Comparison of ENCODE assay signal across 20 cellular contexts in the genomic region with DNA sequence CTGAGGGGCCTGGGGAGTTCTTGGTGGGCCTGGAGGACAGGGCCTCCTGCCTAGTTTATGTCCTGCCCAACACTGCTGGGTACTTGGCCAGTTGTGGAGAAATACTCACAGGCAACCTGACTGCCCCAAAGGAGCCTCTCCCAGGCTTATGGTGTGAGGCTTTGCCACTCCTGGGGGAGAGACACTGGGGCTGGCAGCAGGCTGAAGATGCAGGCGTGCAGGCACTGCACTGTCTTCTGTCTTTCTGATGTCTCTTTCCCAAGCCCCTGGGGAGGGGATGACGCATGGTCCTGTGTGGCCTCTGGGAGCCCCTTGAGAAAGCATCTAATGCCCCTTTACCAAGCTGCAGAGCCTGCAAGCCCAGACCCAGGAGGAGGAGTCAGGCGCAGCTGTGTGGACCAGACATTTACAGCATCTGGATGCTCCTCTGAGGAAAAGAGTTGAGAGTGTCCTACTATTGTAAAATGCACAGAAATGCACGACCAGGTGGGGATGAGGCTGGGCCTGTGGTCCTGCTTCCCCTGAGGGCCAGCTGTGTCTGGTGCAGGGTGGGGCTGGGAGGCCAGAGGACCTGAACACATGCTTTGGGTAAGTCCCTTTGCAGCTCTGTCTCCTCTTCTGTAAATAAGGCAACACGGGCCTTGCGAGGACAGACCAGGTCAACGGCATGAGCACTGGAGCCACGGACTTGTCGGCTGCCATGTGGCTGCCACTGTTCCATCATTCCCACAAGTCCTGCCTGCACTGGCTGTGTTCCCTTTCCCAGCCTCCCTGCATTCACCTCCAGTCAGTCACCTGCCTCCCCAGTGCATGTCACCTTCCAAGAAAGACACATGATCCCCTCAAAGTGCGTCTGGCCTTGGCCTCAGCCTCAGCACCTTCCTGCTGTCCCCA. TPM values are rescaled to one million over a fixed set of nuclear protein-coding genes. Genes with fewer than 3 reads are reported as not detected.
A peak's percentile ranks its signal among the peaks of the same experiment; 100 is the strongest.
DNase-seq lines count a peak whose midpoint lies in the region; ATAC-seq and TF ChIP-seq lines count a peak whose summit lies in the region.
"Had no signal": no experiment of that assay in that cellular context is flagged by ENCODE, and none has a peak within 500 bp of the region (broad histone marks: within the 10 kb centered on the region; RNA-seq: fewer than 3 reads in every experiment).

No MANE protein-coding gene starts in this region.

- H2BK12ac ChIP-seq in neuronal stem cell (ENCODE audit: low read length), result no peak overlapping the region

- H3K4me1 ChIP-seq in neuronal stem cell (ENCODE audit: control insufficient read depth in 2 of 2, insufficient read depth in 1 of 2, low read depth in 1 of 2, low read length in 2 of 2) (no peaks in the 10 kb centered on the region), upper lobe of left lung (no peaks in the 10 kb centered on the region)
- H3K4me1 ChIP-seq: A549 had no signal

- peaks cover 11% of the 10 kb centered on the region for H3K9me3 Mint-ChIP-seq in chondrocyte (ENCODE audit: low read depth)
- H3K9me3 Mint-ChIP-seq in T-helper 2 cell treated with Interferon-gamma antibody and Interleukin-4, amounts not matched to agents 5 μg/mL and 100 μg/mL, for 36 hours, result peaks cover 10% of the 10 kb centered on the region

- H3K4me3 ChIP-seq in neuronal stem cell (ENCODE audit: low read length in 2 of 2) (no peak overlapping the region), upper lobe of left lung (no peak overlapping the region)
- H3K4me3 ChIP-seq: A549, GM23248 had no signal

- no peak overlapping the region for H2BK15ac ChIP-seq in neuronal stem cell (ENCODE audit: low read length)

- peaks cover 21% of the 10 kb centered on the region for H3K27me3 Mint-ChIP-seq in chondrocyte (ENCODE audit: low read depth)
- H3K27me3 Mint-ChIP-seq in T-helper 2 cell treated with Interferon-gamma antibody and Interleukin-4, amounts not matched to agents 5 μg/mL and 100 μg/mL, for 36 hours (ENCODE audit: low read depth), result peaks cover 10% of the 10 kb centered on the region

- no peak overlapping the region for H2BK5ac ChIP-seq in neuronal stem cell (ENCODE audit: low read length)

- H4K91ac ChIP-seq in neuronal stem cell (ENCODE audit: low read depth, low read length, poor library complexity), result no peak overlapping the region

- peak overlapping the region; percentile 61 for H3K9ac ChIP-seq in neuronal stem cell (ENCODE audit: low read depth, low read length, poor library complexity)
- H3K9ac ChIP-seq: GM23248 had no signal

- H3K23ac ChIP-seq in neuronal stem cell (ENCODE audit: low read depth, low read length, poor library complexity), result no peak overlapping the region

- no peak overlapping the region for H3K4ac ChIP-seq in neuronal stem cell (ENCODE audit: low read length)

- no peaks in the 10 kb centered on the region for H3K4me1 Mint-ChIP-seq in chondrocyte (ENCODE audit: low read depth)
- H3K4me1 Mint-ChIP-seq in T-helper 2 cell treated with Interferon-gamma antibody and Interleukin-4, amounts not matched to agents 5 μg/mL and 100 μg/mL, for 36 hours (ENCODE audit: low read depth), result no peaks in the 10 kb centered on the region

- no peak overlapping the region for H4K8ac ChIP-seq in neuronal stem cell (ENCODE audit: low read depth, low read length)

- H2BK120ac ChIP-seq in neuronal stem cell (ENCODE audit: low read depth, low read length), result no peak overlapping the region

- peak; percentile 26 for DNase-seq in activated CD8-positive, alpha-beta memory T cell treated with anti-CD3 and anti-CD28 coated beads for 24 hours
- no peak for DNase-seq in activated CD8-positive, alpha-beta memory T cell treated with anti-CD3 and anti-CD28 coated beads, Interleukin-2, amount 50 U/mL, for 4 hours
- DNase-seq in chondrocyte (ENCODE audit: low spot score), result peak; percentile 79
- DNase-seq in neuronal stem cell (ENCODE audit: low spot score), result no peak
- no peak for DNase-seq in upper lobe of left lung
- DNase-seq in T-helper 2 cell treated with Interferon-gamma antibody and Interleukin-4, amounts not matched to agents 5 μg/mL and 100 μg/mL, for 36 hours (ENCODE audit: low spot score), result no peak
- no peak for DNase-seq in DMS153 treated with DMSO at 0.1 percent for 48 hours (lab: John Stamatoyannopoulos, UW; ENCODE audit: unreplicated experiment)
- DNase-seq: AML-193; CD4-positive, alpha-beta T cell; DMS153; DMS79 treated with DMSO at 0.1 percent for 48 hours; GF-D8; GM23248; HCEC 1CT had no signal

- H2AFZ ChIP-seq in neuronal stem cell (ENCODE audit: low read length), result no peak overlapping the region
- H2AFZ ChIP-seq: GM23248 had no signal

- H3K27ac ChIP-seq in neuronal stem cell (replicated peaks; ENCODE audit: low read length), result no peak overlapping the region
- H3K27ac ChIP-seq in upper lobe of left lung, result no peak overlapping the region
- H3K27ac ChIP-seq: 22Rv1, A549, C4-2B, GM23248, HL-60 had no signal

- H3K4me3 Mint-ChIP-seq in chondrocyte (ENCODE audit: unreplicated experiment), result no peak overlapping the region
- H3K4me3 Mint-ChIP-seq in T-helper 2 cell treated with Interferon-gamma antibody and Interleukin-4, amounts not matched to agents 5 μg/mL and 100 μg/mL, for 36 hours, result no peak overlapping the region
- H3K4me3 Mint-ChIP-seq: CD4-positive, alpha-beta T cell had no signal

- no peak overlapping the region for H3K27ac Mint-ChIP-seq in chondrocyte (ENCODE audit: unreplicated experiment)
- H3K27ac Mint-ChIP-seq in T-helper 2 cell treated with Interferon-gamma antibody and Interleukin-4, amounts not matched to agents 5 μg/mL and 100 μg/mL, for 36 hours, result no peak overlapping the region
- H3K27ac Mint-ChIP-seq: CD4-positive, alpha-beta T cell had no signal

- no peaks in the 10 kb centered on the region for H3K79me1 ChIP-seq in neuronal stem cell (ENCODE audit: low read depth, low read length)

- H3K36me3 ChIP-seq in neuronal stem cell (replicated peaks in 1 of 2; ENCODE audit: control insufficient read depth in 2 of 2, insufficient read depth in 2 of 2, low read length in 2 of 2) (no peaks in the 10 kb centered on the region), upper lobe of left lung (no peaks in the 10 kb centered on the region)

- H2AK5ac ChIP-seq in neuronal stem cell (ENCODE audit: low read depth, low read length), result no peak overlapping the region

- TF ChIP-seq POLR2A in upper lobe of left lung (IDR thresholded peaks at IDR 0.05), result no peak

- peak; percentile 10 to 36 for ATAC-seq in upper lobe of left lung (ENCODE audit: low FRiP score in 2 of 2)
- ATAC-seq: A549 had no signal

- H3K9me3 ChIP-seq in neuronal stem cell (replicated peaks in 1 of 2; ENCODE audit: control insufficient read depth in 2 of 2, insufficient read depth in 1 of 2, low read depth in 1 of 2, low read length in 2 of 2), result peaks cover 5 to 7% of the 10 kb centered on the region in 2 donors
- H3K9me3 ChIP-seq in upper lobe of left lung, result no peaks in the 10 kb centered on the region
- H3K9me3 ChIP-seq: A549 had no signal

- H3K4me2 ChIP-seq in neuronal stem cell (ENCODE audit: insufficient read depth, low read length, poor library complexity, severe bottlenecking), result no peak overlapping the region
- H3K4me2 ChIP-seq: A549 had no signal

- H3K18ac ChIP-seq in neuronal stem cell (ENCODE audit: low read length), result peak overlapping the region; percentile 28

- TF ChIP-seq EP300 in upper lobe of left lung (IDR thresholded peaks at IDR 0.05), result no peak

- H3K27me3 ChIP-seq in neuronal stem cell (ENCODE audit: control insufficient read depth in 3 of 3, insufficient read depth in 3 of 3, low read depth in 1 of 3, low read length in 3 of 3) (peaks cover 0 to 40% (median 17%) of the 10 kb centered on the region in 3 experiments), upper lobe of left lung (peaks cover 0 to 3% (median under 1%) of the 10 kb centered on the region in 4 donors)

- H3K14ac ChIP-seq in neuronal stem cell (ENCODE audit: low read length), result no peak overlapping the region

- WGBS in neuronal stem cell (ENCODE audit: extremely low coverage in 2 of 2, insufficient read length in 2 of 2, insufficient replicate concordance in 1 of 2), 2 donors, result no CpG with 5 or more reads among the region's 10 CpGs
- 59 to 76% methylated on average over 7 to 10 of the region's 10 CpGs for WGBS in upper lobe of left lung, 2 donors

- H3K36me3 Mint-ChIP-seq in chondrocyte (ENCODE audit: low read depth), result no peaks in the 10 kb centered on the region
- H3K36me3 Mint-ChIP-seq in T-helper 2 cell treated with Interferon-gamma antibody and Interleukin-4, amounts not matched to agents 5 μg/mL and 100 μg/mL, for 36 hours (ENCODE audit: low read depth), result no peaks in the 10 kb centered on the region

- no peak for TF ChIP-seq CTCF in chondrocyte (IDR thresholded peaks at IDR 0.05)
- no peak for TF ChIP-seq CTCF in upper lobe of left lung (IDR thresholded peaks at IDR 0.05)

RNA-seq across cellular contexts. Expression of gene TMEM271, which starts 8.4 kb away (rescaled TPM):
- total RNA-seq in chondrocyte (not detected in 3 replicates), upper lobe of left lung (not detected)
- polyA plus RNA-seq in neuronal stem cell (2013, experiment 1 of 2), result not detected
- not detected for polyA plus RNA-seq in neuronal stem cell (2013, experiment 2 of 2)
- total RNA-seq: CD4-positive, alpha-beta T cell; GM23248; HT1080 had no signal
- polyA plus RNA-seq: A549, BJ, GM23248 had no signal

RNA-seq across cellular contexts. Expression of gene PDE6B, which starts 57.7 kb away (rescaled TPM):
- total RNA-seq in chondrocyte (0.46 to 2.3 TPM (median 2.3 TPM) in 3 replicates), upper lobe of left lung (10 to 100 TPM in 3 of 6 donors, 1 to 10 TPM in 3; 4.2 to 28.3 (median 9.0) TPM)
- 9.5 TPM for polyA plus RNA-seq in neuronal stem cell (2013, experiment 1 of 2)
- 9.3 TPM for polyA plus RNA-seq in neuronal stem cell (2013, experiment 2 of 2)
- polyA plus RNA-seq: A549, GM23248 had no signal

Comparison
In these comparisons a context has a peak if more than half of its experiments do, and no peak if none do; other contexts are left out.
1. DNase-seq: peak in activated CD8-positive, alpha-beta memory T cell treated with anti-CD3 and anti-CD28 coated beads for 24 hours (single experiment) and chondrocyte (single experiment); none in activated CD8-positive, alpha-beta memory T cell treated with anti-CD3 and anti-CD28 coated beads, Interleukin-2, amount 50 U/mL, for 4 hours (single experiment), neuronal stem cell (single experiment), upper lobe of left lung (0 of 2), T-helper 2 cell treated with Interferon-gamma antibody and Interleukin-4, amounts not matched to agents 5 μg/mL and 100 μg/mL, for 36 hours (single experiment) and DMS153 treated with DMSO at 0.1 percent for 48 hours (single experiment).